8 cellular contexts compared by ENCODE assay signal in genomic region chr6:156686429-156686939, GRCh38.
DNase-seq lines count a peak whose midpoint lies in the region; ATAC-seq and TF ChIP-seq lines count a peak whose summit lies in the region.

No MANE protein-coding gene starts in this region.

- peak overlapping the region; percentile 95 to 97 for H3K27ac ChIP-seq in coronary artery
- peak overlapping the region; percentile 99 for H3K27ac ChIP-seq in layer of hippocampus (ENCODE audit: low read depth, low read length)

- peaks cover 3% of the 10 kb centered on the region; the same call in 1 of the 2 replicates for H3K4me1 ChIP-seq in BE2C

- H3K36me3 ChIP-seq in BE2C: no peaks in the 10 kb centered on the region

- H3K4me3 ChIP-seq in BE2C (ENCODE audit: low read depth, low read length) (peak overlapping the region; percentile 81), coronary artery (peak overlapping the region; percentile 81)

- DNase-seq in BE2C (peak; percentile 67), NCI-H1092 (lab: John Stamatoyannopoulos, UW) (peak; percentile 76), SW480 (ENCODE audit: low spot score) (peak; percentile 71), coronary artery (ENCODE audit: low spot score) (no peak), T1000 (lab: John Stamatoyannopoulos, UW) (no peak)
- peak; percentile 16 for DNase-seq in stimulated activated CD8-positive, alpha-beta memory T cell treated with anti-CD3 and anti-CD28 coated beads, Interleukin-4, amount 100 ng/mL, for 24 hours (ENCODE audit: low read depth)

- H3K9me3 ChIP-seq in BE2C: no peaks in the 10 kb centered on the region

- H3K27me3 ChIP-seq in BE2C (no peaks in the 10 kb centered on the region), layer of hippocampus (ENCODE audit: control insufficient read depth, insufficient read depth, low read length) (no peaks in the 10 kb centered on the region)

- peak; percentile 15 for ATAC-seq in GM19035 (IDR thresholded peaks at IDR 0.05; ENCODE audit: unreplicated experiment)

- TF ChIP-seq CTCF in BE2C (IDR thresholded peaks at IDR 0.05; ENCODE audit: low read depth, low read length): peak; percentile 47
- no peak for TF ChIP-seq CTCF in coronary artery (IDR thresholded peaks at IDR 0.05)

Comparison
In these comparisons a context has a peak if more than half of its experiments do, and no peak if none do; other contexts are left out.
1. DNase-seq: peak in BE2C (single experiment), NCI-H1092 (single experiment), SW480 (single experiment) and stimulated activated CD8-positive, alpha-beta memory T cell treated with anti-CD3 and anti-CD28 coated beads, Interleukin-4, amount 100 ng/mL, for 24 hours (single experiment); none in coronary artery (single experiment) and T1000 (single experiment).